ENCODE assay signal across 2 cellular contexts in the genomic region with DNA sequence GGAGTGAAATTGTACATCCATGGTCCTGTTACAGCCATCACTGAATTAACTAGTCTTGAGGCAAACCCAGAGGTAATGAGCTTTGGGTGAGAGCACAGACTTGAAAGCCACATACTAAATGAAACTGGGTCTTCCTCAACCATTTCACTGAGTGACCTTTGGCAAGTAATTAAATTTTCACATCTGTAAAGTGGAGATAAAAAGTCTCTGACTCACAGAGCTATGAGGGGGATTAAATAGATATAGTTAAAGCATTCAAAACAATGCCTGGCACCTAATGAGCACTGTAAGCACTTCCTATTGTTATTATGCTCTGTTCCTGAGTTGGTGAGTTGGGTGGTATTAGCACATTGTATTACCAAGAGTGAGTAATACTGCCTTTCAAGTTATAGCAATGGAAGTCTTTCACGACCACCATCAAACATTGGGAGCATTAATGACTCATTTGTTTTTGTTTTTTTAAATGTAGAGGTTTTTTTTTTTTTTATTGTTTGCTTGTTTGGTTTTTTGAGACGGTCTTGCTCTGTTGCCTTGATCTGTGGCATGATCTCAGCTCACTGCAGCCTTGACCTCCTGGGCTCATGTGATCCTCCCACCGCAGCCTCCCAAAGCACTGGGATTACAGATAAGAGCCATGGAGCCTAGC.
TF ChIP-seq lines count a peak whose summit lies in the region.

No MANE protein-coding gene starts in this region.

TF ChIP-seq in K562, 482 proteins besides CTCF, POLR2A, EP300 and RAD21 (continued from another document and continues in another):
- TF ChIP-seq, protein P1, sequence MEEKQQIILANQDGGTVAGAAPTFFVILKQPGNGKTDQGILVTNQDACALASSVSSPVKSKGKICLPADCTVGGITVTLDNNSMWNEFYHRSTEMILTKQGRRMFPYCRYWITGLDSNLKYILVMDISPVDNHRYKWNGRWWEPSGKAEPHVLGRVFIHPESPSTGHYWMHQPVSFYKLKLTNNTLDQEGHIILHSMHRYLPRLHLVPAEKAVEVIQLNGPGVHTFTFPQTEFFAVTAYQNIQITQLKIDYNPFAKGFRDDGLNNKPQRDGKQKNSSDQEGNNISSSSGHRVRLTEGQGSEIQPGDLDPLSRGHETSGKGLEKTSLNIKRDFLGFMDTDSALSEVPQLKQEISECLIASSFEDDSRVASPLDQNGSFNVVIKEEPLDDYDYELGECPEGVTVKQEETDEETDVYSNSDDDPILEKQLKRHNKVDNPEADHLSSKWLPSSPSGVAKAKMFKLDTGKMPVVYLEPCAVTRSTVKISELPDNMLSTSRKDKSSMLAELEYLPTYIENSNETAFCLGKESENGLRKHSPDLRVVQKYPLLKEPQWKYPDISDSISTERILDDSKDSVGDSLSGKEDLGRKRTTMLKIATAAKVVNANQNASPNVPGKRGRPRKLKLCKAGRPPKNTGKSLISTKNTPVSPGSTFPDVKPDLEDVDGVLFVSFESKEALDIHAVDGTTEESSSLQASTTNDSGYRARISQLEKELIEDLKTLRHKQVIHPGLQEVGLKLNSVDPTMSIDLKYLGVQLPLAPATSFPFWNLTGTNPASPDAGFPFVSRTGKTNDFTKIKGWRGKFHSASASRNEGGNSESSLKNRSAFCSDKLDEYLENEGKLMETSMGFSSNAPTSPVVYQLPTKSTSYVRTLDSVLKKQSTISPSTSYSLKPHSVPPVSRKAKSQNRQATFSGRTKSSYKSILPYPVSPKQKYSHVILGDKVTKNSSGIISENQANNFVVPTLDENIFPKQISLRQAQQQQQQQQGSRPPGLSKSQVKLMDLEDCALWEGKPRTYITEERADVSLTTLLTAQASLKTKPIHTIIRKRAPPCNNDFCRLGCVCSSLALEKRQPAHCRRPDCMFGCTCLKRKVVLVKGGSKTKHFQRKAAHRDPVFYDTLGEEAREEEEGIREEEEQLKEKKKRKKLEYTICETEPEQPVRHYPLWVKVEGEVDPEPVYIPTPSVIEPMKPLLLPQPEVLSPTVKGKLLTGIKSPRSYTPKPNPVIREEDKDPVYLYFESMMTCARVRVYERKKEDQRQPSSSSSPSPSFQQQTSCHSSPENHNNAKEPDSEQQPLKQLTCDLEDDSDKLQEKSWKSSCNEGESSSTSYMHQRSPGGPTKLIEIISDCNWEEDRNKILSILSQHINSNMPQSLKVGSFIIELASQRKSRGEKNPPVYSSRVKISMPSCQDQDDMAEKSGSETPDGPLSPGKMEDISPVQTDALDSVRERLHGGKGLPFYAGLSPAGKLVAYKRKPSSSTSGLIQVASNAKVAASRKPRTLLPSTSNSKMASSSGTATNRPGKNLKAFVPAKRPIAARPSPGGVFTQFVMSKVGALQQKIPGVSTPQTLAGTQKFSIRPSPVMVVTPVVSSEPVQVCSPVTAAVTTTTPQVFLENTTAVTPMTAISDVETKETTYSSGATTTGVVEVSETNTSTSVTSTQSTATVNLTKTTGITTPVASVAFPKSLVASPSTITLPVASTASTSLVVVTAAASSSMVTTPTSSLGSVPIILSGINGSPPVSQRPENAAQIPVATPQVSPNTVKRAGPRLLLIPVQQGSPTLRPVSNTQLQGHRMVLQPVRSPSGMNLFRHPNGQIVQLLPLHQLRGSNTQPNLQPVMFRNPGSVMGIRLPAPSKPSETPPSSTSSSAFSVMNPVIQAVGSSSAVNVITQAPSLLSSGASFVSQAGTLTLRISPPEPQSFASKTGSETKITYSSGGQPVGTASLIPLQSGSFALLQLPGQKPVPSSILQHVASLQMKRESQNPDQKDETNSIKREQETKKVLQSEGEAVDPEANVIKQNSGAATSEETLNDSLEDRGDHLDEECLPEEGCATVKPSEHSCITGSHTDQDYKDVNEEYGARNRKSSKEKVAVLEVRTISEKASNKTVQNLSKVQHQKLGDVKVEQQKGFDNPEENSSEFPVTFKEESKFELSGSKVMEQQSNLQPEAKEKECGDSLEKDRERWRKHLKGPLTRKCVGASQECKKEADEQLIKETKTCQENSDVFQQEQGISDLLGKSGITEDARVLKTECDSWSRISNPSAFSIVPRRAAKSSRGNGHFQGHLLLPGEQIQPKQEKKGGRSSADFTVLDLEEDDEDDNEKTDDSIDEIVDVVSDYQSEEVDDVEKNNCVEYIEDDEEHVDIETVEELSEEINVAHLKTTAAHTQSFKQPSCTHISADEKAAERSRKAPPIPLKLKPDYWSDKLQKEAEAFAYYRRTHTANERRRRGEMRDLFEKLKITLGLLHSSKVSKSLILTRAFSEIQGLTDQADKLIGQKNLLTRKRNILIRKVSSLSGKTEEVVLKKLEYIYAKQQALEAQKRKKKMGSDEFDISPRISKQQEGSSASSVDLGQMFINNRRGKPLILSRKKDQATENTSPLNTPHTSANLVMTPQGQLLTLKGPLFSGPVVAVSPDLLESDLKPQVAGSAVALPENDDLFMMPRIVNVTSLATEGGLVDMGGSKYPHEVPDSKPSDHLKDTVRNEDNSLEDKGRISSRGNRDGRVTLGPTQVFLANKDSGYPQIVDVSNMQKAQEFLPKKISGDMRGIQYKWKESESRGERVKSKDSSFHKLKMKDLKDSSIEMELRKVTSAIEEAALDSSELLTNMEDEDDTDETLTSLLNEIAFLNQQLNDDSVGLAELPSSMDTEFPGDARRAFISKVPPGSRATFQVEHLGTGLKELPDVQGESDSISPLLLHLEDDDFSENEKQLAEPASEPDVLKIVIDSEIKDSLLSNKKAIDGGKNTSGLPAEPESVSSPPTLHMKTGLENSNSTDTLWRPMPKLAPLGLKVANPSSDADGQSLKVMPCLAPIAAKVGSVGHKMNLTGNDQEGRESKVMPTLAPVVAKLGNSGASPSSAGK (IDR thresholded peaks at IDR 0.05): no peak
- TF ChIP-seq NFIC (IDR thresholded peaks at IDR 0.05) (peak; percentile 47; the same call in 1 of the 2 replicates), GABPB2 (CRISPR knock-in tag; conservative IDR thresholded peaks at IDR 0.05) (no peak), POLR2H (tag; IDR thresholded peaks at IDR 0.05; ENCODE audit: low read depth) (no peak), MCM3 (IDR thresholded peaks at IDR 0.05) (no peak), NCOR1 (IDR thresholded peaks at IDR 0.05) (peak; percentile 62), ARNT (IDR thresholded peaks at IDR 0.05) (peak in 1 of 2 experiments; percentile 62; a peak in 1 of 4 replicates), CCNT2 (IDR thresholded peaks at IDR 0.05; ENCODE audit: borderline replicate concordance, extremely low read depth, insufficient read length, low read depth, low read length) (peak; percentile 55), SMAD2 (IDR thresholded peaks at IDR 0.05; ENCODE audit: low read depth, low read length) (no peak), NCOA2 (IDR thresholded peaks at IDR 0.05; ENCODE audit: partially characterized antibody in 2 of 2) (no peak), DPF2 (IDR thresholded peaks at IDR 0.05) (peak; percentile 96), FOXA3 (CRISPR knock-in tag; conservative IDR thresholded peaks at IDR 0.05 in 1 of 2, IDR thresholded peaks at IDR 0.05 in 1 of 2) (no peak), TCF3 (CRISPR knock-in tag; IDR thresholded peaks at IDR 0.05) (peak; percentile 75), HDAC8 (tag; IDR thresholded peaks at IDR 0.05) (no peak)
- TF ChIP-seq, protein P2, sequence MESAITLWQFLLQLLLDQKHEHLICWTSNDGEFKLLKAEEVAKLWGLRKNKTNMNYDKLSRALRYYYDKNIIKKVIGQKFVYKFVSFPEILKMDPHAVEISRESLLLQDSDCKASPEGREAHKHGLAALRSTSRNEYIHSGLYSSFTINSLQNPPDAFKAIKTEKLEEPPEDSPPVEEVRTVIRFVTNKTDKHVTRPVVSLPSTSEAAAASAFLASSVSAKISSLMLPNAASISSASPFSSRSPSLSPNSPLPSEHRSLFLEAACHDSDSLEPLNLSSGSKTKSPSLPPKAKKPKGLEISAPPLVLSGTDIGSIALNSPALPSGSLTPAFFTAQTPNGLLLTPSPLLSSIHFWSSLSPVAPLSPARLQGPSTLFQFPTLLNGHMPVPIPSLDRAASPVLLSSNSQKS (CRISPR knock-in tag; IDR thresholded peaks at IDR 0.05): no peak

TF ChIP-seq in HepG2, 621 proteins besides CTCF, POLR2A, EP300 and RAD21 (continued from another document and continues in another):
- TF ChIP-seq, protein P3, sequence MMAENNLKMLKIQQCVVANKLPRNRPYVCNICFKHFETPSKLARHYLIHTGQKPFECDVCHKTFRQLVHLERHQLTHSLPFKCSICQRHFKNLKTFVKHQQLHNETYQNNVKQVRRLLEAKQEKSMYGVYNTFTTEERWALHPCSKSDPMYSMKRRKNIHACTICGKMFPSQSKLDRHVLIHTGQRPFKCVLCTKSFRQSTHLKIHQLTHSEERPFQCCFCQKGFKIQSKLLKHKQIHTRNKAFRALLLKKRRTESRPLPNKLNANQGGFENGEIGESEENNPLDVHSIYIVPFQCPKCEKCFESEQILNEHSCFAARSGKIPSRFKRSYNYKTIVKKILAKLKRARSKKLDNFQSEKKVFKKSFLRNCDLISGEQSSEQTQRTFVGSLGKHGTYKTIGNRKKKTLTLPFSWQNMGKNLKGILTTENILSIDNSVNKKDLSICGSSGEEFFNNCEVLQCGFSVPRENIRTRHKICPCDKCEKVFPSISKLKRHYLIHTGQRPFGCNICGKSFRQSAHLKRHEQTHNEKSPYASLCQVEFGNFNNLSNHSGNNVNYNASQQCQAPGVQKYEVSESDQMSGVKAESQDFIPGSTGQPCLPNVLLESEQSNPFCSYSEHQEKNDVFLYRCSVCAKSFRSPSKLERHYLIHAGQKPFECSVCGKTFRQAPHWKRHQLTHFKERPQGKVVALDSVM (CRISPR knock-in tag; IDR thresholded peaks at IDR 0.05): peak; percentile 100
- TF ChIP-seq ZSCAN25 (CRISPR knock-in tag; IDR thresholded peaks at IDR 0.05) (no peak), ZNF557 (CRISPR knock-in tag; IDR thresholded peaks at IDR 0.05) (no peak), HNRNPUL1 (IDR thresholded peaks at IDR 0.05; ENCODE audit: low read depth, low read length) (no peak), ZNF367 (CRISPR knock-in tag; IDR thresholded peaks at IDR 0.05; ENCODE audit: borderline replicate concordance) (no peak), MAFK (conservative IDR thresholded peaks at IDR 0.05 in 1 of 2, IDR thresholded peaks at IDR 0.05 in 1 of 2; ENCODE audit: low read length in 2 of 2) (0 out of 4 replicates have a peak, but pooled peaks of 1 of the 2 experiments have one; percentile 9), ZNF605 (CRISPR knock-in tag; IDR thresholded peaks at IDR 0.05) (no peak), ZMYM3 (CRISPR knock-in tag; IDR thresholded peaks at IDR 0.05) (peak; percentile 87), ZNF558 (CRISPR knock-in tag; IDR thresholded peaks at IDR 0.05; ENCODE audit: borderline replicate concordance) (no peak), NCOA2 (CRISPR knock-in tag; IDR thresholded peaks at IDR 0.05) (0 out of 2 replicates have a peak, but pooled peaks have one; percentile 43), RBM22 (optimal IDR thresholded peaks at IDR 0.05; ENCODE audit: low read length) (no peak), KLF9 (CRISPR knock-in tag; IDR thresholded peaks at IDR 0.05; ENCODE audit: low read depth) (no peak)
- TF ChIP-seq, protein P4, sequence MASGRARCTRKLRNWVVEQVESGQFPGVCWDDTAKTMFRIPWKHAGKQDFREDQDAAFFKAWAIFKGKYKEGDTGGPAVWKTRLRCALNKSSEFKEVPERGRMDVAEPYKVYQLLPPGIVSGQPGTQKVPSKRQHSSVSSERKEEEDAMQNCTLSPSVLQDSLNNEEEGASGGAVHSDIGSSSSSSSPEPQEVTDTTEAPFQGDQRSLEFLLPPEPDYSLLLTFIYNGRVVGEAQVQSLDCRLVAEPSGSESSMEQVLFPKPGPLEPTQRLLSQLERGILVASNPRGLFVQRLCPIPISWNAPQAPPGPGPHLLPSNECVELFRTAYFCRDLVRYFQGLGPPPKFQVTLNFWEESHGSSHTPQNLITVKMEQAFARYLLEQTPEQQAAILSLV (CRISPR knock-in tag; IDR thresholded peaks at IDR 0.05; ENCODE audit: borderline replicate concordance): no peak
- TF ChIP-seq, protein P5, sequence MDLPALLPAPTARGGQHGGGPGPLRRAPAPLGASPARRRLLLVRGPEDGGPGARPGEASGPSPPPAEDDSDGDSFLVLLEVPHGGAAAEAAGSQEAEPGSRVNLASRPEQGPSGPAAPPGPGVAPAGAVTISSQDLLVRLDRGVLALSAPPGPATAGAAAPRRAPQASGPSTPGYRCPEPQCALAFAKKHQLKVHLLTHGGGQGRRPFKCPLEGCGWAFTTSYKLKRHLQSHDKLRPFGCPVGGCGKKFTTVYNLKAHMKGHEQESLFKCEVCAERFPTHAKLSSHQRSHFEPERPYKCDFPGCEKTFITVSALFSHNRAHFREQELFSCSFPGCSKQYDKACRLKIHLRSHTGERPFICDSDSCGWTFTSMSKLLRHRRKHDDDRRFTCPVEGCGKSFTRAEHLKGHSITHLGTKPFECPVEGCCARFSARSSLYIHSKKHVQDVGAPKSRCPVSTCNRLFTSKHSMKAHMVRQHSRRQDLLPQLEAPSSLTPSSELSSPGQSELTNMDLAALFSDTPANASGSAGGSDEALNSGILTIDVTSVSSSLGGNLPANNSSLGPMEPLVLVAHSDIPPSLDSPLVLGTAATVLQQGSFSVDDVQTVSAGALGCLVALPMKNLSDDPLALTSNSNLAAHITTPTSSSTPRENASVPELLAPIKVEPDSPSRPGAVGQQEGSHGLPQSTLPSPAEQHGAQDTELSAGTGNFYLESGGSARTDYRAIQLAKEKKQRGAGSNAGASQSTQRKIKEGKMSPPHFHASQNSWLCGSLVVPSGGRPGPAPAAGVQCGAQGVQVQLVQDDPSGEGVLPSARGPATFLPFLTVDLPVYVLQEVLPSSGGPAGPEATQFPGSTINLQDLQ (CRISPR knock-in tag; IDR thresholded peaks at IDR 0.05): no peak
- TF ChIP-seq, protein P6, sequence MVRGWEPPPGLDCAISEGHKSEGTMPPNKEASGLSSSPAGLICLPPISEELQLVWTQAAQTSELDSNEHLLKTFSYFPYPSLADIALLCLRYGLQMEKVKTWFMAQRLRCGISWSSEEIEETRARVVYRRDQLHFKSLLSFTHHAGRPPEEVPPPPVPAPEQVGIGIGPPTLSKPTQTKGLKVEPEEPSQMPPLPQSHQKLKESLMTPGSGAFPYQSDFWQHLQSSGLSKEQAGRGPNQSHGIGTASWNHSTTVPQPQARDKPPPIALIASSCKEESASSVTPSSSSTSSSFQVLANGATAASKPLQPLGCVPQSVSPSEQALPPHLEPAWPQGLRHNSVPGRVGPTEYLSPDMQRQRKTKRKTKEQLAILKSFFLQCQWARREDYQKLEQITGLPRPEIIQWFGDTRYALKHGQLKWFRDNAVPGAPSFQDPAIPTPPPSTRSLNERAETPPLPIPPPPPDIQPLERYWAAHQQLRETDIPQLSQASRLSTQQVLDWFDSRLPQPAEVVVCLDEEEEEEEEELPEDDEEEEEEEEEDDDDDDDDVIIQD (CRISPR knock-in tag; IDR thresholded peaks at IDR 0.05; ENCODE audit: low read depth): peak; percentile 76
- TF ChIP-seq, protein P7, sequence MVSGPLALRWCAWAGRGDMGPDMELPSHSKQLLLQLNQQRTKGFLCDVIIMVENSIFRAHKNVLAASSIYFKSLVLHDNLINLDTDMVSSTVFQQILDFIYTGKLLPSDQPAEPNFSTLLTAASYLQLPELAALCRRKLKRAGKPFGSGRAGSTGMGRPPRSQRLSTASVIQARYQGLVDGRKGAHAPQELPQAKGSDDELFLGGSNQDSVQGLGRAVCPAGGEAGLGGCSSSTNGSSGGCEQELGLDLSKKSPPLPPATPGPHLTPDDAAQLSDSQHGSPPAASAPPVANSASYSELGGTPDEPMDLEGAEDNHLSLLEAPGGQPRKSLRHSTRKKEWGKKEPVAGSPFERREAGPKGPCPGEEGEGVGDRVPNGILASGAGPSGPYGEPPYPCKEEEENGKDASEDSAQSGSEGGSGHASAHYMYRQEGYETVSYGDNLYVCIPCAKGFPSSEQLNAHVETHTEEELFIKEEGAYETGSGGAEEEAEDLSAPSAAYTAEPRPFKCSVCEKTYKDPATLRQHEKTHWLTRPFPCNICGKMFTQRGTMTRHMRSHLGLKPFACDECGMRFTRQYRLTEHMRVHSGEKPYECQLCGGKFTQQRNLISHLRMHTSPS (CRISPR knock-in tag; IDR thresholded peaks at IDR 0.05; ENCODE audit: low read depth): no peak
- TF ChIP-seq, protein P8, sequence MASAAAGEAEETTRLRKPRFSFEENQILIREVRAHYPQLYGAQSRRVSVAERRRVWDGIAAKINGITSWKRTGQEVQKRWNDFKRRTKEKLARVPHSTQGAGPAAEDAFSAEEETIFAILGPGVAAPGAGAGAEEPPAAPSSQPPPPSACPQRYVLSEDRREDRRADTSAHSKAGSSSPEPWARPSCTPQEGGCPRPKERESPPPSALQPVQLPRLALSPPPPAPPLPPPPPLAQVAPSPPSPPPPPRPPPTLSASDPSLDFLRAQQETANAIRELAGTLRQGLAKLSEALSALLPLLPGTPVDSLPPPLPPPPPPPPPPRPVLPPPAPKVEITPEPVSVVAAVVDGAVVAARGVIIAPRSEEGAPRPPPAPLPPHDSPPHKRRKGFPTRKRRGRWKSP (CRISPR knock-in tag; IDR thresholded peaks at IDR 0.05): 0 out of 2 replicates have a peak, but pooled peaks have one; percentile 1
